Comparison of ENCODE assay signal across 10 cellular contexts in the genomic region with DNA sequence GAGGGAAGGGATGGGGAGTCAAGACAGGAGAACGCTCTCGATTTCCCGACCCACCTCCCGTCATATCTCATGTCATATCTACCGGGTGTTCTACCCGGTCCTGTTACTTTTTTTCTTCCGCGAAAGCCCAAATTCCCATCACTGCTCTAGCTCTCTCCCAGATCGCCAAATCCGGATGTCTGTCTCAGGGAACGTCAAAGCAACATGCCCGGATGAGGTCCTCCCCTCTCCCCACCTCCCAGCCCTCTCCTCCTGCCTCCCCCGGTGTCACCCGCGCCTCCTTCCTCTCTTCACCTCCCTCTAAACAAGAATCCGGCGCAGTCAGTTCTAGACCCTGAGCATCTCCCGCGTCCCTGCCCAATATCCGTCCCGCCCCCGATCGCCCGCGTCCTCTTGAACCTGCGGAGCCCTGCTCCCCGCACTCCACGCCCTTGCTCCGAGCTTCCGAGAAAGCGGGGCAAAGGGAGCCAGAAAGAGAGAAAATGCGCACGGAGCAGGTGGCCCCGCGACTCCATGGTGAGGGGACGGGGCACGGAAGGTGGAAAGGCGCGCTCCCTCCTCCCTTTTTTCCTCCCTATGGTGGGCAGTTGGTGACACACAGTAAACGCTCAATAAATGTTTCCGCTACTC. TPM values are rescaled to one million over a fixed set of nuclear protein-coding genes. Genes with fewer than 3 reads are reported as not detected.
A peak's percentile ranks its signal among the peaks of the same experiment; 100 is the strongest.
DNase-seq lines count a peak whose midpoint lies in the region; FAIRE-seq and TF ChIP-seq lines count a peak whose summit lies in the region.
"Not testable (repeated sequence)": the region's sequence is repeated elsewhere in the genome, so short reads cannot be mapped to it uniquely, and the experiment has no call there.
"Had no signal": no experiment of that assay in that cellular context is flagged by ENCODE, and none has a peak within 500 bp of the region (broad histone marks: within the 10 kb centered on the region; RNA-seq: fewer than 3 reads in every experiment).

No MANE protein-coding gene starts in this region.

- peak overlapping the region; percentile 75 for H3K4me3 Mint-ChIP-seq in activated CD4-positive, alpha-beta memory T cell treated with anti-CD3 and anti-CD28 coated beads for 36 hours
- H3K4me3 Mint-ChIP-seq in endodermal cell (peak overlapping the region; percentile 63), osteocyte (ENCODE audit: unreplicated experiment) (peak overlapping the region; percentile 72)

- not testable (repeated sequence) for H3K27ac ChIP-seq in endodermal cell (ENCODE audit: low read depth, low read length); keratinocyte (ENCODE audit: control insufficient read depth, insufficient read depth, low read length)

- H3K4me1 Mint-ChIP-seq in activated CD4-positive, alpha-beta memory T cell treated with anti-CD3 and anti-CD28 coated beads for 36 hours (ENCODE audit: low read depth) = peaks cover 45% of the 10 kb centered on the region
- H3K4me1 Mint-ChIP-seq in endodermal cell (peaks cover 20% of the 10 kb centered on the region), osteocyte (ENCODE audit: unreplicated experiment) (peaks cover 32% of the 10 kb centered on the region)

- not testable (repeated sequence) for TF ChIP-seq CTCF in GM12864 (IDR thresholded peaks at IDR 0.05; ENCODE audit: low read depth, low read length, missing control alignments); endodermal cell (conservative IDR thresholded peaks at IDR 0.05); keratinocyte (optimal IDR thresholded peaks at IDR 0.05 in 1 of 3, IDR thresholded peaks at IDR 0.05 in 1 of 3, conservative IDR thresholded peaks at IDR 0.05 in 1 of 3; ENCODE audit: extremely low read depth in 1 of 3, insufficient read depth in 2 of 3, low read length in 3 of 3); osteocyte (IDR thresholded peaks at IDR 0.05)

- CTCF ChIA-PET in activated CD4-positive, alpha-beta memory T cell treated with anti-CD3 and anti-CD28 coated beads for 36 hours (lab: Charles Lee) = not testable (repeated sequence)

- H3K4me1 ChIP-seq in adipocyte (ENCODE audit: control insufficient read depth, insufficient read depth, low read length) (peaks cover 15% of the 10 kb centered on the region), keratinocyte (ENCODE audit: control insufficient read depth, extremely low read depth, insufficient read depth, low read length) (peaks cover 43% of the 10 kb centered on the region)
- H3K4me1 ChIP-seq in endodermal cell (ENCODE audit: control insufficient read depth, insufficient read depth, low read length) = not testable (repeated sequence)

- DNase-seq in GM12864 (ENCODE audit: low read depth); activated CD4-positive, alpha-beta memory T cell treated with anti-CD3 and anti-CD28 coated beads for 36 hours; endodermal cell; keratinocyte (ENCODE audit: low read depth, low spot score); osteocyte (ENCODE audit: extremely low spot score, unreplicated experiment): not testable (repeated sequence)
- peak; percentile 12 for DNase-seq in NCI-H146 treated with DMSO at 0.1 percent for 48 hours (lab: John Stamatoyannopoulos, UW; ENCODE audit: unreplicated experiment)
- peak; percentile 16 for DNase-seq in adipocyte (ENCODE audit: low read depth)

- peak overlapping the region; percentile 29; the same call in 1 of the 2 replicates for H3K4me3 ChIP-seq in GM12864 (ENCODE audit: low read depth, low read length)
- not testable (repeated sequence) for H3K4me3 ChIP-seq in adipocyte (ENCODE audit: low read length)
- H3K4me3 ChIP-seq in endodermal cell (ENCODE audit: low read length) = peak overlapping the region; percentile 98
- peak overlapping the region; percentile 26 to 79 (median 54) for H3K4me3 ChIP-seq in keratinocyte (ENCODE audit: control insufficient read depth in 2 of 3, extremely low read depth in 1 of 3, insufficient read depth in 2 of 3, low read depth in 1 of 3, low read length in 3 of 3)

- not testable (repeated sequence) for H3K27me3 Mint-ChIP-seq in activated CD4-positive, alpha-beta memory T cell treated with anti-CD3 and anti-CD28 coated beads for 36 hours
- H3K27me3 Mint-ChIP-seq in endodermal cell (ENCODE audit: insufficient read depth) (peaks cover 76% of the 10 kb centered on the region), osteocyte (ENCODE audit: unreplicated experiment) (peaks cover 52% of the 10 kb centered on the region)

- not testable (repeated sequence) for H3K36me3 ChIP-seq in adipocyte (ENCODE audit: control insufficient read depth, insufficient read depth, low read length, severe bottlenecking); endodermal cell (ENCODE audit: control insufficient read depth, insufficient read depth, low read length); keratinocyte (ENCODE audit: control insufficient read depth in 2 of 2, extremely low read depth in 1 of 2, insufficient read depth in 2 of 2, low read length in 2 of 2)

- not testable (repeated sequence) for H3K79me2 ChIP-seq in keratinocyte (ENCODE audit: control insufficient read depth, insufficient read depth, low read length)

- dilution Hi-C loops in keratinocyte (cut with MboI; ENCODE audit: extremely low pct_ligation_motif_present, low sequenced_read_pairs) = not testable (repeated sequence)

- H4K20me1 ChIP-seq in keratinocyte (ENCODE audit: control insufficient read depth, extremely low read depth, insufficient read depth, low read length) = not testable (repeated sequence)

- intact Hi-C loops in activated CD4-positive, alpha-beta memory T cell treated with anti-CD3 and anti-CD28 coated beads for 36 hours (cut with micrococcal nuclease) = not testable (repeated sequence)

- not testable (repeated sequence) for H3K9me3 Mint-ChIP-seq in activated CD4-positive, alpha-beta memory T cell treated with anti-CD3 and anti-CD28 coated beads for 36 hours; endodermal cell; osteocyte (ENCODE audit: unreplicated experiment)

- FAIRE-seq in keratinocyte (lab: Jason Lieb, UNC) = not testable (repeated sequence)

- not testable (repeated sequence) for H3K9me3 ChIP-seq in adipocyte (ENCODE audit: control insufficient read depth, low read length); endodermal cell (ENCODE audit: control insufficient read depth, low read length); keratinocyte (ENCODE audit: control insufficient read depth, low read depth, low read length)

- H2AFZ ChIP-seq in keratinocyte (ENCODE audit: control insufficient read depth, low read length) = not testable (repeated sequence)

- H3K27ac Mint-ChIP-seq in activated CD4-positive, alpha-beta memory T cell treated with anti-CD3 and anti-CD28 coated beads for 36 hours; endodermal cell; osteocyte (ENCODE audit: unreplicated experiment): not testable (repeated sequence)

- not testable (repeated sequence) for H3K9ac ChIP-seq in adipocyte (ENCODE audit: low read length); endodermal cell (ENCODE audit: extremely low read depth, low read length, poor library complexity, severe bottlenecking)
- H3K9ac ChIP-seq in keratinocyte (ENCODE audit: control insufficient read depth, extremely low read depth, insufficient read depth, low read length) = peak overlapping the region; percentile 64

- 1% methylated on average over 19 of the region's 41 CpGs; no CpG with 5 or more reads in 1 of the 2 experiments for WGBS in endodermal cell (ENCODE audit: insufficient coverage in 1 of 2, insufficient read length in 1 of 2), 2 experiments

- H3K4me2 ChIP-seq in keratinocyte (ENCODE audit: control insufficient read depth, extremely low read depth, insufficient read depth, low read depth, low read length) = peak overlapping the region; percentile 78

- H3K36me3 Mint-ChIP-seq in activated CD4-positive, alpha-beta memory T cell treated with anti-CD3 and anti-CD28 coated beads for 36 hours; endodermal cell (ENCODE audit: low read depth); osteocyte (ENCODE audit: unreplicated experiment): not testable (repeated sequence)

- H3K27me3 ChIP-seq in adipocyte (replicated peaks; ENCODE audit: control insufficient read depth, insufficient read depth, low read length) = peaks cover 38% of the 10 kb centered on the region
- H3K27me3 ChIP-seq in endodermal cell (ENCODE audit: control insufficient read depth, insufficient read depth, low read length, poor library complexity, severe bottlenecking) = peaks cover 48% of the 10 kb centered on the region
- not testable (repeated sequence) for H3K27me3 ChIP-seq in keratinocyte (ENCODE audit: control insufficient read depth, extremely low read depth, insufficient read depth, low read length)

- not testable (repeated sequence) for H3K9me1 ChIP-seq in keratinocyte (ENCODE audit: control insufficient read depth, extremely low read depth, insufficient read depth, low read length)

- POLR2A ChIA-PET in activated CD4-positive, alpha-beta memory T cell treated with anti-CD3 and anti-CD28 coated beads for 36 hours (lab: Charles Lee) = not testable (repeated sequence)

RNA-seq across cellular contexts. Expression of a gene that starts 4.3 kb away (rescaled TPM):
- 1 to 10 TPM; 1.5 to 1.8 TPM for total RNA-seq in activated CD4-positive, alpha-beta memory T cell treated with anti-CD3 and anti-CD28 coated beads for 36 hours
- total RNA-seq in endodermal cell (1 to 10 TPM; 2.7 to 3.0 TPM), osteocyte (3.1 and 3.2 TPM in 2 replicates)
- polyA plus RNA-seq in endodermal cell (2013, experiment 1 of 2) = 5.2 TPM
- polyA plus RNA-seq in endodermal cell (2013, experiment 2 of 2) = 4.6 TPM
- 0.49 to 0.72 TPM (median 0.53 TPM) in 3 replicates for polyA plus RNA-seq in keratinocyte
- polyA plus RNA-seq in keratinocyte (2011; ENCODE audit: low read depth) = not detected
- 0.56 and 0.69 TPM in 2 replicates for polyA plus RNA-seq in keratinocyte (2011; cell fraction: cytosol; rRNA removed)
- polyA plus RNA-seq in keratinocyte (2011; cell fraction: nucleus; rRNA removed) = 0.65 and 0.78 TPM in 2 replicates
- polyA plus RNA-seq in keratinocyte (2012; ENCODE audit: low replicate concordance) = 1.5 and 2.1 TPM in 2 replicates
- 0.10 to 0.23 TPM in 2 of 3 replicates, not detected in the other for polyA minus RNA-seq in keratinocyte
- polyA minus RNA-seq in keratinocyte (2011; cell fraction: cytosol; rRNA and poly(A)+ RNA removed) = not detected
- polyA minus RNA-seq in keratinocyte (2011; cell fraction: nucleus; rRNA and poly(A)+ RNA removed) = 0.63 and 0.85 TPM in 2 replicates

RNA-seq across cellular contexts. Expression of a gene that starts 4.4 kb away (rescaled TPM):
- total RNA-seq in activated CD4-positive, alpha-beta memory T cell treated with anti-CD3 and anti-CD28 coated beads for 36 hours = 10 to 100 TPM; 22.6 to 25.9 TPM
- total RNA-seq in endodermal cell (10 to 100 TPM; 12.8 to 16.6 TPM), osteocyte (13.4 and 17.4 TPM in 2 replicates)
- 25.6 TPM for polyA plus RNA-seq in endodermal cell (2013, experiment 1 of 2)
- 22.8 TPM for polyA plus RNA-seq in endodermal cell (2013, experiment 2 of 2)
- polyA plus RNA-seq in keratinocyte = 21.7 to 49.0 TPM (median 30.6 TPM) in 3 replicates
- polyA plus RNA-seq in keratinocyte (2011; ENCODE audit: low read depth) = 11.7 TPM
- 17.8 and 43.6 TPM in 2 replicates for polyA plus RNA-seq in keratinocyte (2011; cell fraction: cytosol; rRNA removed)
- polyA plus RNA-seq in keratinocyte (2011; cell fraction: nucleus; rRNA removed) = 33.3 and 34.8 TPM in 2 replicates
- polyA plus RNA-seq in keratinocyte (2012; ENCODE audit: low replicate concordance) = 21.5 and 26.7 TPM in 2 replicates
- polyA minus RNA-seq in keratinocyte = 4.6 to 7.8 TPM (median 5.8 TPM) in 3 replicates
- polyA minus RNA-seq in keratinocyte (2011; cell fraction: cytosol; rRNA and poly(A)+ RNA removed) = 3.3 TPM
- polyA minus RNA-seq in keratinocyte (2011; cell fraction: nucleus; rRNA and poly(A)+ RNA removed) = 3.0 and 5.8 TPM in 2 replicates

RNA-seq across cellular contexts. Expression of a gene that starts 15.0 kb away (rescaled TPM):
- 100 to 1,000 TPM; 107 to 123 TPM for total RNA-seq in activated CD4-positive, alpha-beta memory T cell treated with anti-CD3 and anti-CD28 coated beads for 36 hours
- total RNA-seq in endodermal cell (100 to 1,000 TPM; 135 to 151 TPM), osteocyte (49.1 and 53.5 TPM in 2 replicates)
- 175 TPM for polyA plus RNA-seq in endodermal cell (2013, experiment 1 of 2)
- 166 TPM for polyA plus RNA-seq in endodermal cell (2013, experiment 2 of 2)
- 938 to 1,215 TPM (median 1,093 TPM) in 3 replicates for polyA plus RNA-seq in keratinocyte
- polyA plus RNA-seq in keratinocyte (2011; ENCODE audit: low read depth) = 70.7 TPM
- polyA plus RNA-seq in keratinocyte (2011; cell fraction: cytosol; rRNA removed) = 1,032 and 1,036 TPM in 2 replicates
- polyA plus RNA-seq in keratinocyte (2011; cell fraction: nucleus; rRNA removed) = 399 and 521 TPM in 2 replicates
- 274 and 954 TPM in 2 replicates for polyA plus RNA-seq in keratinocyte (2012; ENCODE audit: low replicate concordance)
- 120 to 199 TPM (median 154 TPM) in 3 replicates for polyA minus RNA-seq in keratinocyte
- polyA minus RNA-seq in keratinocyte (2011; cell fraction: cytosol; rRNA and poly(A)+ RNA removed) = 458 TPM
- polyA minus RNA-seq in keratinocyte (2011; cell fraction: nucleus; rRNA and poly(A)+ RNA removed) = 35.1 and 35.3 TPM in 2 replicates

RNA-seq across cellular contexts. Expression of a gene that starts 15.3 kb away (rescaled TPM):
- 10 to 100 TPM; 14.2 to 14.7 TPM for total RNA-seq in activated CD4-positive, alpha-beta memory T cell treated with anti-CD3 and anti-CD28 coated beads for 36 hours
- total RNA-seq in endodermal cell = 10 to 100 TPM; 37.2 to 50.1 TPM
- 23.3 TPM for polyA plus RNA-seq in endodermal cell (2013, experiment 1 of 2)
- polyA plus RNA-seq in endodermal cell (2013, experiment 2 of 2) = 24.5 TPM
- polyA plus RNA-seq in keratinocyte = 6.6 to 11.6 TPM (median 8.3 TPM) in 3 replicates
- 7.6 TPM for polyA plus RNA-seq in keratinocyte (2011; ENCODE audit: low read depth)
- 6.6 and 8.5 TPM in 2 replicates for polyA plus RNA-seq in keratinocyte (2011; cell fraction: cytosol; rRNA removed)
- polyA plus RNA-seq in keratinocyte (2011; cell fraction: nucleus; rRNA removed) = 32.2 and 32.7 TPM in 2 replicates
- 5.2 and 10.5 TPM in 2 replicates for polyA plus RNA-seq in keratinocyte (2012; ENCODE audit: low replicate concordance)
- 6.0 to 14.7 TPM (median 10.8 TPM) in 3 replicates for polyA minus RNA-seq in keratinocyte
- 3.8 TPM for polyA minus RNA-seq in keratinocyte (2011; cell fraction: cytosol; rRNA and poly(A)+ RNA removed)
- 13.2 and 27.2 TPM in 2 replicates for polyA minus RNA-seq in keratinocyte (2011; cell fraction: nucleus; rRNA and poly(A)+ RNA removed)
- 21.2 and 24.0 TPM in 2 replicates for total RNA-seq in osteocyte

RNA-seq across cellular contexts. Expression of a gene that starts 57.3 kb away (rescaled TPM):
- not detected for total RNA-seq in activated CD4-positive, alpha-beta memory T cell treated with anti-CD3 and anti-CD28 coated beads for 36 hours
- total RNA-seq in endodermal cell = 1 to 10 TPM; 3.9 to 8.4 TPM
- polyA plus RNA-seq in endodermal cell (2013, experiment 1 of 2) = 1.5 TPM
- polyA plus RNA-seq in endodermal cell (2013, experiment 2 of 2) = 0.66 TPM
- polyA plus RNA-seq in keratinocyte = 0.14 to 0.68 TPM (median 0.46 TPM) in 3 replicates
- 0.49 TPM for polyA plus RNA-seq in keratinocyte (2011; ENCODE audit: low read depth)
- polyA plus RNA-seq in keratinocyte (2011; cell fraction: cytosol; rRNA removed) = 0.12 and 0.30 TPM in 2 replicates
- polyA plus RNA-seq in keratinocyte (2011; cell fraction: nucleus; rRNA removed) = 0.71 and 1.2 TPM in 2 replicates
- 0.34 and 0.95 TPM in 2 replicates for polyA plus RNA-seq in keratinocyte (2012; ENCODE audit: low replicate concordance)
- polyA minus RNA-seq in keratinocyte = 0.59 to 5.9 TPM (median 0.64 TPM) in 3 replicates
- polyA minus RNA-seq in keratinocyte (2011; cell fraction: cytosol; rRNA and poly(A)+ RNA removed) = not detected
- polyA minus RNA-seq in keratinocyte (2011; cell fraction: nucleus; rRNA and poly(A)+ RNA removed) = 1.8 TPM in 2 replicates
- not detected in 2 replicates for total RNA-seq in osteocyte
- total RNA-seq: H4, left colon, Right ventricle myocardium superior had no signal
